Comparison of ENCODE assay signal across 12 cellular contexts in genomic region chr12:120388711-120389431, GRCh38. TPM values are rescaled to one million over a fixed set of nuclear protein-coding genes. Genes with fewer than 3 reads are reported as not detected.
DNase-seq lines count a peak whose midpoint lies in the region; ATAC-seq and TF ChIP-seq lines count a peak whose summit lies in the region.
"Had no signal": no experiment of that assay in that cellular context is flagged by ENCODE, and none has a peak within 500 bp of the region (broad histone marks: within the 10 kb centered on the region; RNA-seq: fewer than 3 reads in every experiment).

No MANE protein-coding gene starts in this region.

- TF ChIP-seq CTCF in left ventricle myocardium inferior (IDR thresholded peaks at IDR 0.05; ENCODE audit: borderline replicate concordance) = no peak
- TF ChIP-seq CTCF in right atrium auricular region (IDR thresholded peaks at IDR 0.05) = no peak
- no peak for TF ChIP-seq CTCF in upper lobe of right lung (IDR thresholded peaks at IDR 0.05)

- intact Hi-C loops in left ventricle myocardium inferior (cut with micrococcal nuclease) = no loop called here
- intact Hi-C loops in upper lobe of right lung (cut with DNase I) = no loop called here

- in situ Hi-C loops in SK-MEL-5 (cut with HindIII; ENCODE audit: low pct_unique_long_range_greater_than_20kb, low sequenced_read_pairs) = no loop called here

- peaks cover 43% of the 10 kb centered on the region for H3K27me3 ChIP-seq in left ventricle myocardium inferior (ENCODE audit: low read depth)
- no peaks in the 10 kb centered on the region for H3K27me3 ChIP-seq in right atrium auricular region
- H3K27me3 ChIP-seq in upper lobe of right lung = peaks cover 22% of the 10 kb centered on the region

- DNase-seq in left ventricle myocardium inferior (no peak), right atrium auricular region (ENCODE audit: low spot score) (no peak), SK-MEL-5 (ENCODE audit: low read depth, low spot score) (peak; percentile 41), iPS-NIHi11 (ENCODE audit: low spot score) (peak; percentile 80), upper lobe of right lung (no peak), ureter (ENCODE audit: low spot score) (no peak), GF-D8 (lab: John Stamatoyannopoulos, UW) (no peak)
- DNase-seq: activated effector memory CD4-positive, alpha-beta T cell treated with anti-CD3 and anti-CD28 coated beads, Interleukin-2, amount 50 U/mL, for 16 hours; effector CD8-positive, alpha-beta T cell; immature natural killer cell; KBM-7 had no signal

- H3K9me3 ChIP-seq in left ventricle myocardium inferior (replicated peaks) (no peaks in the 10 kb centered on the region), right atrium auricular region (no peaks in the 10 kb centered on the region), upper lobe of right lung (no peaks in the 10 kb centered on the region)

- H3K4me3 ChIP-seq in left ventricle myocardium inferior (peak overlapping the region; percentile 23), right atrium auricular region (no peak overlapping the region), upper lobe of right lung (no peak overlapping the region)

- H3K36me3 ChIP-seq in left ventricle myocardium inferior (no peaks in the 10 kb centered on the region), right atrium auricular region (no peaks in the 10 kb centered on the region), upper lobe of right lung (no peaks in the 10 kb centered on the region)

- ATAC-seq in upper lobe of right lung = peak; percentile 49
- ATAC-seq in GM21381 (IDR thresholded peaks at IDR 0.05; ENCODE audit: unreplicated experiment) = no peak

- no peaks in the 10 kb centered on the region for H3K4me1 ChIP-seq in left ventricle myocardium inferior
- no peaks in the 10 kb centered on the region for H3K4me1 ChIP-seq in right atrium auricular region
- H3K4me1 ChIP-seq in upper lobe of right lung = no peaks in the 10 kb centered on the region

- H3K27ac ChIP-seq in left ventricle myocardium inferior (replicated peaks) = no peak overlapping the region
- no peak overlapping the region for H3K27ac ChIP-seq in right atrium auricular region
- H3K27ac ChIP-seq in upper lobe of right lung = no peak overlapping the region

RNA-seq across cellular contexts. Expression of gene MSI1, which starts 19.9 kb away (rescaled TPM):
- total RNA-seq in left ventricle myocardium inferior = 4.8 TPM
- total RNA-seq in right atrium auricular region = 1 to 10 TPM in 1 of 2 donors, under 1 TPM in 1; 0.93 to 2.9 TPM
- total RNA-seq in SK-MEL-5 (2014; rRNA removed; shearing (Covaris generic)) = 0.85 and 1.3 TPM in 2 replicates
- polyA plus RNA-seq in SK-MEL-5 (2015; cell fraction: cytosol; rRNA removed) = 4.7 and 6.2 TPM in 2 replicates
- 4.5 and 7.6 TPM in 2 replicates for polyA plus RNA-seq in SK-MEL-5 (2015; cell fraction: nucleus; rRNA removed)
- 0.46 TPM for total RNA-seq in upper lobe of right lung
- 1.4 TPM for total RNA-seq in ureter
- polyA plus RNA-seq: immature natural killer cell had no signal

RNA-seq across cellular contexts. Expression of gene COX6A1, which starts 49.0 kb away (rescaled TPM):
- 142 TPM for total RNA-seq in left ventricle myocardium inferior
- total RNA-seq in right atrium auricular region = 100 to 1,000 TPM; 190 to 291 TPM
- 1,050 and 1,113 TPM in 2 replicates for total RNA-seq in SK-MEL-5 (2014; rRNA removed; shearing (Covaris generic))
- polyA plus RNA-seq in SK-MEL-5 (2015; cell fraction: cytosol; rRNA removed) = 619 and 1,199 TPM in 2 replicates
- polyA plus RNA-seq in SK-MEL-5 (2015; cell fraction: nucleus; rRNA removed) = 136 and 184 TPM in 2 replicates
- 258 TPM for total RNA-seq in upper lobe of right lung
- 321 TPM for total RNA-seq in ureter

RNA-seq across cellular contexts. Expression of gene TRIAP1, which starts 57.3 kb away (rescaled TPM):
- total RNA-seq in left ventricle myocardium inferior (17.9 TPM), right atrium auricular region (1 to 10 TPM; 8.9 to 9.2 TPM), upper lobe of right lung (21.1 TPM), ureter (15.8 TPM)
- total RNA-seq in SK-MEL-5 (2014; rRNA removed; shearing (Covaris generic)) = 39.3 and 45.1 TPM in 2 replicates
- polyA plus RNA-seq in SK-MEL-5 (2015; cell fraction: cytosol; rRNA removed) = 33.8 and 35.3 TPM in 2 replicates
- 13.4 and 21.1 TPM in 2 replicates for polyA plus RNA-seq in SK-MEL-5 (2015; cell fraction: nucleus; rRNA removed)

RNA-seq across cellular contexts. Expression of gene GATC, which starts 57.4 kb away (rescaled TPM):
- total RNA-seq in left ventricle myocardium inferior (12.0 TPM), right atrium auricular region (10 to 100 TPM; 11.6 to 13.6 TPM), upper lobe of right lung (29.3 TPM), ureter (22.5 TPM)
- total RNA-seq in SK-MEL-5 (2014; rRNA removed; shearing (Covaris generic)) = 33.9 and 37.0 TPM in 2 replicates
- polyA plus RNA-seq in SK-MEL-5 (2015; cell fraction: cytosol; rRNA removed) = 19.4 and 22.7 TPM in 2 replicates
- 17.9 and 25.3 TPM in 2 replicates for polyA plus RNA-seq in SK-MEL-5 (2015; cell fraction: nucleus; rRNA removed)

Comparison
In these comparisons a context has a peak if more than half of its experiments do, and no peak if none do; other contexts are left out.
1. DNase-seq: peak in SK-MEL-5 (single experiment) and iPS-NIHi11 (single experiment); none in left ventricle myocardium inferior (single experiment), right atrium auricular region (single experiment), upper lobe of right lung (single experiment), ureter (single experiment) and GF-D8 (single experiment).